ENCODE assay signal across 18 cellular contexts in the genomic region with DNA sequence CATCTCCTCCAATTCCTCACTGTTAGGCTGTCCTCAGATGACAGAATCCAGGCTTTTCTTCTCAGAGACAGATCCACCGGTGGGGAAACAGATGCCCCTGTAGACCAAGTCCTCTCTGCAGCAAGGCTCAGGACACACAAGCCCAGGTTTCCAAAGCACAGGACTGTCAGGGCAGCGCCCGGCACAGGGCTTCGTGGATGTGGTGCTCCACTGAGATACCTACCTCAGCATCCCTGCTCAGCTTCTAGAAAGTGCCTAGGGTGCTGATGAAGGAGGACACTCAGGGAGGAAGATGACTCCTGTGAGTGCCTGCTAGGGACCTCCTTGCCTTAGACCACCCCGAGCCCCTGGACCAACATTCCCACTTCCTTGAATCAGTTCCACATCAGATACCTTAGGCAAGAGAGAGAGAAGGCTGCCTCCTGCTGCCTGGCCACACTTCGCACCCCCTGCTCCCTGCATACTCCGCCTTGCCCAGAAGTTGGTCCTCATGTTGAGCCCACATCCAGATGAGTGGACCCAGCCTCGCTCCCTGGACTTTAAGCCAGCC. TPM values are rescaled to one million over a fixed set of nuclear protein-coding genes. Genes with fewer than 3 reads are reported as not detected.
A peak's percentile ranks its signal among the peaks of the same experiment; 100 is the strongest.
DNase-seq lines count a peak whose midpoint lies in the region; ATAC-seq, FAIRE-seq and TF ChIP-seq lines count a peak whose summit lies in the region.
"Had no signal": no experiment of that assay in that cellular context is flagged by ENCODE, and none has a peak within 500 bp of the region (broad histone marks: within the 10 kb centered on the region; RNA-seq: fewer than 3 reads in every experiment).

No MANE protein-coding gene starts in this region.

- H2AFZ ChIP-seq in IMR-90 (replicated peaks; ENCODE audit: low read length, poor library complexity), result no peak overlapping the region
- H2AFZ ChIP-seq in H1 (ENCODE audit: low read length), result no peak overlapping the region

- no peak for TF ChIP-seq POLR2A in A549 (IDR thresholded peaks at IDR 0.05; ENCODE audit: low read length)
- no peak for TF ChIP-seq POLR2A in IMR-90 (IDR thresholded peaks at IDR 0.05; ENCODE audit: low read depth, low read length)
- TF ChIP-seq POLR2A in H1 (IDR thresholded peaks at IDR 0.05; ENCODE audit: control extremely low read depth in 1 of 2, low read depth in 2 of 2, low read length in 2 of 2), result no peak
- TF ChIP-seq POLR2A in spleen (IDR thresholded peaks at IDR 0.05), result no peak

- CTCF ChIA-PET in A549 (lab: Yijun Ruan, JAX), result interaction anchor here (0.7 to 4.1 kb wide), 10 partner anchors 8 to 314 kb away, joined by 3 to 24 read pairs (median 10); a partner anchor contains a TSS
- CTCF ChIA-PET in IMR-90 (lab: Yijun Ruan, JAX), result no interaction called here
- CTCF ChIA-PET in H1 (lab: Charles Lee; ENCODE audit: partially characterized antibody), result interaction anchor here (0.7 to 14.6 kb wide), 15 partner anchors 12 to 346 kb away, joined by 3 to 132 read pairs (median 6); a partner anchor contains a TSS

- POLR2A ChIA-PET in A549 (lab: Yijun Ruan, JAX), result no interaction called here
- POLR2A ChIA-PET in IMR-90 (lab: Charles Lee; ENCODE audit: unreplicated experiment), result no interaction called here
- POLR2A ChIA-PET in H1 (lab: Charles Lee; ENCODE audit: partially characterized antibody), result no interaction called here

- H3K79me1 ChIP-seq in IMR-90 (ENCODE audit: low read depth in 1 of 2, low read length in 2 of 2) (no peaks in the 10 kb centered on the region), H1 (ENCODE audit: low read depth, low read length) (no peaks in the 10 kb centered on the region)

- H4K8ac ChIP-seq in IMR-90 (ENCODE audit: low read depth in 2 of 2, low read length in 2 of 2) (no peak overlapping the region), H1 (ENCODE audit: extremely low read depth, insufficient read depth, low read length) (no peak overlapping the region; the same call in 1 of the 2 replicates)

- H4K20me1 ChIP-seq in IMR-90 (ENCODE audit: insufficient read depth, low read length), result no peaks in the 10 kb centered on the region
- no peaks in the 10 kb centered on the region for H4K20me1 ChIP-seq in H1 (replicated peaks in 1 of 2; ENCODE audit: control insufficient read depth in 1 of 2, insufficient read depth in 2 of 2, low read length in 2 of 2)
- H4K20me1 ChIP-seq: BLaER1 had no signal

- peak overlapping the region; percentile 14; the same call in 1 of the 2 replicates for H2BK12ac ChIP-seq in H1 (ENCODE audit: low read depth, low read length)

- H3K23me2 ChIP-seq in H1 (ENCODE audit: low read depth, low read length), result no peaks in the 10 kb centered on the region

- peak overlapping the region; percentile 82 for H2AK9ac ChIP-seq in IMR-90 (replicated peaks; ENCODE audit: low read depth, low read length, poor library complexity)

- H3K23ac ChIP-seq in IMR-90 (ENCODE audit: low read depth, low read length) (no peak overlapping the region), H1 (ENCODE audit: insufficient read length) (no peak overlapping the region)

- H3K79me2 ChIP-seq in H1 (ENCODE audit: control insufficient read depth in 1 of 2, insufficient read depth in 2 of 2, low read length in 2 of 2), result no peaks in the 10 kb centered on the region

- H3K4me3 ChIP-seq in A549 (no peak overlapping the region), IMR-90 (ENCODE audit: insufficient read depth, low read depth, low read length) (no peak overlapping the region), H1 (ENCODE audit: extremely low read depth in 1 of 4, insufficient read depth in 2 of 4, low read depth in 3 of 4, low read length in 4 of 4) (no peak overlapping the region), spleen (no peak overlapping the region)
- H3K4me3 ChIP-seq: BLaER1 had no signal

- dilution Hi-C loops in IMR-90 (cut with HindIII; ENCODE audit: low sequenced_read_pairs, unreplicated experiment), result no loop called here

- DNase-seq in A549 (ENCODE audit: low read depth in 1 of 2, low spot score in 1 of 2) (no peak), IMR-90 (no peak), H1 (ENCODE audit: low read depth in 1 of 2, low spot score in 2 of 2) (no peak), spleen (peak; percentile 67), retina (no peak)
- DNase-seq in activated CD4-positive, alpha-beta T cell treated with anti-CD3 and anti-CD28 coated beads for 1 hour, result no peak
- DNase-seq: Calu3; CD4-positive, alpha-beta T cell; DMS 273 treated with DMSO at 0.1 percent for 48 hours; HCEC 1CT; HFFc6 had no signal

- BruUV-seq in IMR-90 (replicated peaks; lab: Mats Ljungman, UMichigan), result no TSS peak

- H2BK120ac ChIP-seq in IMR-90 (ENCODE audit: low read depth, low read length) (no peak overlapping the region), H1 (replicated peaks; ENCODE audit: low read depth, low read length) (no peak overlapping the region)

- no peak overlapping the region for H4K91ac ChIP-seq in IMR-90 (ENCODE audit: insufficient read depth, low read depth, low read length)
- H4K91ac ChIP-seq in H1 (replicated peaks; ENCODE audit: insufficient read length, low read length), result no peak overlapping the region

- H3K4ac ChIP-seq in IMR-90 (ENCODE audit: low read depth, low read length), result no peak overlapping the region
- no peak overlapping the region for H3K4ac ChIP-seq in H1 (replicated peaks; ENCODE audit: insufficient read length, low read depth, low read length)

- H3K56ac ChIP-seq in IMR-90 (ENCODE audit: extremely low read depth, insufficient read depth, low read length) (no peak overlapping the region), H1 (replicated peaks; ENCODE audit: insufficient read length, low read depth, low read length) (no peak overlapping the region)

- intact Hi-C loops in IMR-90 (cut with micrococcal nuclease), result no loop called here
- intact Hi-C loops in spleen (cut with DNase I; ENCODE audit: low total_unique reads), result no loop called here

- peaks cover 14% of the 10 kb centered on the region for H3K27me3 ChIP-seq in IMR-90 (ENCODE audit: control insufficient read depth, insufficient read depth, low read length)
- H3K27me3 ChIP-seq in H1 (replicated peaks in 1 of 4; ENCODE audit: control insufficient read depth in 3 of 4, extremely low read depth in 1 of 4, insufficient read depth in 3 of 4, low read length in 3 of 4), result no peaks in the 10 kb centered on the region
- peaks cover 0 to 48% (median 0%) of the 10 kb centered on the region in 7 donors for H3K27me3 ChIP-seq in spleen (replicated peaks in 1 of 7)
- H3K27me3 ChIP-seq: BLaER1 had no signal

- H2BK5ac ChIP-seq in IMR-90 (ENCODE audit: low read depth, low read length, poor library complexity, severe bottlenecking) (no peak overlapping the region), H1 (ENCODE audit: low read depth, low read length) (no peak overlapping the region)

- TF ChIP-seq CTCF in A549 (IDR thresholded peaks at IDR 0.05) (no peak), IMR-90 (conservative IDR thresholded peaks at IDR 0.05; ENCODE audit: low read depth, low read length) (no peak), H1 (IDR thresholded peaks at IDR 0.05; ENCODE audit: control extremely low read depth in 1 of 3, insufficient read depth in 1 of 3, low read depth in 1 of 3, low read length in 3 of 3) (no peak), spleen (IDR thresholded peaks at IDR 0.05 in 8 of 11, conservative IDR thresholded peaks at IDR 0.05 in 3 of 11) (no peak)

- TF ChIP-seq RAD21 in A549 (conservative IDR thresholded peaks at IDR 0.05 in 1 of 2, IDR thresholded peaks at IDR 0.05 in 1 of 2) (no peak), IMR-90 (IDR thresholded peaks at IDR 0.05; ENCODE audit: low read length) (no peak), H1 (IDR thresholded peaks at IDR 0.05 in 1 of 2, conservative IDR thresholded peaks at IDR 0.05 in 1 of 2; ENCODE audit: low read depth in 2 of 2, low read length in 2 of 2) (no peak)

- H4K5ac ChIP-seq in IMR-90 (ENCODE audit: low read depth, low read length), result no peak overlapping the region
- H4K5ac ChIP-seq in H1 (ENCODE audit: insufficient read length, low read depth, low read length), result no peak overlapping the region

- no peak overlapping the region for H3K4me2 ChIP-seq in A549
- H3K4me2 ChIP-seq in IMR-90 (ENCODE audit: low read depth, low read length), result no peak overlapping the region
- no peak overlapping the region for H3K4me2 ChIP-seq in H1 (ENCODE audit: insufficient read depth in 1 of 2, low read depth in 2 of 2, low read length in 2 of 2)

- H3K14ac ChIP-seq in IMR-90 (replicated peaks; ENCODE audit: low read depth, low read length) (no peak overlapping the region), H1 (ENCODE audit: insufficient read length) (no peak overlapping the region)

- H2BK15ac ChIP-seq in IMR-90 (ENCODE audit: low read depth, low read length) (no peak overlapping the region), H1 (ENCODE audit: low read length) (no peak overlapping the region)

- H3K4me1 ChIP-seq in A549, result no peaks in the 10 kb centered on the region
- H3K4me1 ChIP-seq in IMR-90 (ENCODE audit: control insufficient read depth, insufficient read depth, low read length), result peaks cover 1% of the 10 kb centered on the region; the same call in 1 of the 2 replicates
- H3K4me1 ChIP-seq in H1 (replicated peaks in 1 of 4; ENCODE audit: control insufficient read depth in 3 of 4, insufficient read depth in 4 of 4, low read length in 3 of 4), result peaks cover 0 to 3% (median under 1%) of the 10 kb centered on the region in 4 experiments; a peak in 3 of 7 replicates
- H3K4me1 ChIP-seq in spleen, result peaks cover 0 to 6% (median 2%) of the 10 kb centered on the region in 6 donors

- H3K9me1 ChIP-seq in IMR-90 (ENCODE audit: insufficient read depth, low read length), result no peaks in the 10 kb centered on the region

- peak; percentile 10 to 45; a peak in 4 of 6 replicates for ATAC-seq in A549
- ATAC-seq in IMR-90 (ENCODE audit: low read depth), result no peak
- ATAC-seq in HG02588 (IDR thresholded peaks at IDR 0.05; ENCODE audit: unreplicated experiment), result no peak
- no peak for ATAC-seq in esophagus mucosa

- H3K9me3 ChIP-seq in A549 (no peaks in the 10 kb centered on the region), IMR-90 (ENCODE audit: control insufficient read depth, insufficient read depth, low read length) (no peaks in the 10 kb centered on the region), H1 (ENCODE audit: insufficient read depth in 2 of 2, low read depth in 1 of 2, low read length in 1 of 2) (no peaks in the 10 kb centered on the region), spleen (no peaks in the 10 kb centered on the region)
- H3K9me3 ChIP-seq: BLaER1 had no signal

- TF ChIP-seq EP300 in A549 (IDR thresholded peaks at IDR 0.05), result no peak
- no peak for TF ChIP-seq EP300 in H1 (IDR thresholded peaks at IDR 0.05; ENCODE audit: borderline replicate concordance in 1 of 2, low read depth in 2 of 2, low read length in 2 of 2)

- H3K36me3 ChIP-seq in IMR-90 (ENCODE audit: control insufficient read depth, insufficient read depth, low read length), result no peaks in the 10 kb centered on the region
- no peaks in the 10 kb centered on the region for H3K36me3 ChIP-seq in H1 (ENCODE audit: control insufficient read depth in 2 of 4, insufficient read depth in 4 of 4, low read length in 3 of 4)
- H3K36me3 ChIP-seq in spleen, result no peaks in the 10 kb centered on the region
- H3K36me3 ChIP-seq: BLaER1 had no signal

- in situ Hi-C loops in IMR-90 (cut with MboI; ENCODE audit: low sequenced_read_pairs), result no loop called here

- H3K9ac ChIP-seq in IMR-90 (ENCODE audit: low read depth, low read length), result no peak overlapping the region
- no peak overlapping the region for H3K9ac ChIP-seq in H1 (replicated peaks in 1 of 4; ENCODE audit: extremely low read depth in 1 of 4, low read depth in 3 of 4, low read length in 3 of 4)
- H3K9ac ChIP-seq: BLaER1 had no signal

- WGBS in A549 (ENCODE audit: missing lambda C conversion rate), result 66% methylated on average over 8 of the region's 8 CpGs
- WGBS in IMR-90 (ENCODE audit: extremely low coverage in 2 of 2, insufficient read length in 1 of 2), 2 experiments, result 83% methylated on average over 4 of the region's 8 CpGs; no CpG with 5 or more reads in 1 of the 2 experiments
- 91% methylated on average over 8 of the region's 8 CpGs; no CpG with 5 or more reads in 1 of the 2 experiments for WGBS in H1 (ENCODE audit: extremely low coverage in 1 of 2, insufficient coverage in 1 of 2, insufficient read length in 1 of 2, insufficient replicate concordance in 2 of 2, low coverage in 1 of 2, low lambda C conversion rate in 2 of 2, missing lambda C conversion rate in 1 of 2), 2 experiments
- whole genome bisulfite sequencing in spleen, 5 donors, result 86 to 93% (median 88%) methylated on average over 8 of the region's 8 CpGs

- H3K18ac ChIP-seq in IMR-90 (ENCODE audit: low read depth, low read length) (no peak overlapping the region), H1 (ENCODE audit: extremely low read depth, low read length) (no peak overlapping the region)

- FAIRE-seq in A549 (lab: Jason Lieb, UNC) (no peak), H1 (lab: Jason Lieb, UNC) (no peak)
- FAIRE-seq: A204.1 had no signal

- H3K27ac ChIP-seq in A549 (no peak overlapping the region), IMR-90 (ENCODE audit: insufficient read depth, low read length) (no peak overlapping the region), H1 (ENCODE audit: low read depth, low read length) (no peak overlapping the region), spleen (no peak overlapping the region)
- H3K27ac ChIP-seq: BLaER1 had no signal

- H2BK20ac ChIP-seq in IMR-90 (ENCODE audit: low read depth, low read length) (no peak overlapping the region), H1 (ENCODE audit: low read length) (no peak overlapping the region)

- H2AK5ac ChIP-seq in IMR-90 (ENCODE audit: low read depth, low read length) (no peak overlapping the region), H1 (ENCODE audit: low read depth, low read length) (no peak overlapping the region)

RNA-seq across cellular contexts. Expression of a gene that starts 8.9 kb away (rescaled TPM):
- polyA plus RNA-seq in A549 (2011; rRNA removed), result not detected in 2 replicates
- polyA plus RNA-seq in A549 (2012; cell fraction: cytosol; rRNA removed), result not detected in 2 replicates
- not detected in 2 replicates for polyA plus RNA-seq in A549 (2012; cell fraction: nucleus; rRNA removed)
- not detected in 3 replicates for polyA plus RNA-seq in A549 (2017; fragmentation: RNase III; extraction: RNeasy Plus Mini Kit Qiagen cat#74134 plus additional on column Dnase treatment)
- polyA minus RNA-seq in A549 (2011; rRNA and poly(A)+ RNA removed), result not detected in 2 replicates
- not detected in 2 replicates for total RNA-seq in IMR-90 (2012; rRNA removed)
- not detected in 2 replicates for polyA plus RNA-seq in IMR-90 (2012; rRNA removed)
- not detected in 2 replicates for polyA plus RNA-seq in IMR-90 (2012; cell fraction: cytosol; rRNA removed)
- not detected in 2 replicates for polyA plus RNA-seq in IMR-90 (2012; cell fraction: nucleus; rRNA removed; ENCODE audit: low replicate concordance)
- total RNA-seq in H1 (2021; fragmentation: NEBNext Ultra II Directional; extraction: Animal tissue kit (Norgen Biotek cat#: 25700)), result not detected in 2 replicates
- polyA plus RNA-seq in H1 (2011; rRNA removed), result not detected in 2 replicates
- not detected for polyA plus RNA-seq in H1 (2011; cell fraction: cytosol; rRNA removed)
- polyA plus RNA-seq in H1 (2011; cell fraction: nucleus; rRNA removed), result not detected
- 0.05 to 0.07 TPM (median 0.07 TPM) in 3 of 4 replicates, not detected in the other for polyA plus RNA-seq in H1 (2012, experiment 1 of 2)
- polyA plus RNA-seq in H1 (2012, experiment 2 of 2), result not detected
- not detected for polyA plus RNA-seq in H1 (2013, experiment 1 of 2)
- polyA plus RNA-seq in H1 (2013, experiment 2 of 2), result not detected
- not detected in 2 replicates for polyA minus RNA-seq in H1 (2011; rRNA and poly(A)+ RNA removed)
- polyA minus RNA-seq in H1 (2011; cell fraction: cytosol; rRNA and poly(A)+ RNA removed), result not detected
- not detected for polyA minus RNA-seq in H1 (2011; cell fraction: nucleus; rRNA and poly(A)+ RNA removed)
- not detected for total RNA-seq in spleen
- polyA plus RNA-seq in spleen, result not detected
- total RNA-seq in esophagus mucosa, result not detected
- total RNA-seq: Calu3; CD4-positive, alpha-beta T cell; Daoy; H4; HFFc6 had no signal
- polyA plus RNA-seq: IgD-negative memory B cell had no signal

RNA-seq across cellular contexts. Expression of a gene that starts 17.0 kb away (rescaled TPM):
- polyA plus RNA-seq in A549 (2011; rRNA removed) (not detected in 2 replicates), A549 (2017; fragmentation: RNase III; extraction: RNeasy Plus Mini Kit Qiagen cat#74134 plus additional on column Dnase treatment) (not detected in 3 replicates), IMR-90 (2012; rRNA removed) (0.04 TPM in 1 of 2 replicates, not detected in the other), H1 (2011; rRNA removed) (not detected in 2 replicates), spleen (not detected)
- not detected in 2 replicates for polyA plus RNA-seq in A549 (2012; cell fraction: cytosol; rRNA removed)
- polyA plus RNA-seq in A549 (2012; cell fraction: nucleus; rRNA removed), result not detected in 2 replicates
- not detected in 2 replicates for polyA minus RNA-seq in A549 (2011; rRNA and poly(A)+ RNA removed)
- total RNA-seq in IMR-90 (2012; rRNA removed) (under 0.01 TPM in 1 of 2 replicates, not detected in the other), spleen (not detected), esophagus mucosa (not detected)
- not detected in 2 replicates for polyA plus RNA-seq in IMR-90 (2012; cell fraction: cytosol; rRNA removed)
- not detected in 2 replicates for polyA plus RNA-seq in IMR-90 (2012; cell fraction: nucleus; rRNA removed; ENCODE audit: low replicate concordance)
- not detected in 2 replicates for total RNA-seq in H1 (2021; fragmentation: NEBNext Ultra II Directional; extraction: Animal tissue kit (Norgen Biotek cat#: 25700))
- polyA plus RNA-seq in H1 (2011; cell fraction: cytosol; rRNA removed), result not detected
- not detected for polyA plus RNA-seq in H1 (2011; cell fraction: nucleus; rRNA removed)
- not detected in 4 replicates for polyA plus RNA-seq in H1 (2012, experiment 1 of 2)
- not detected for polyA plus RNA-seq in H1 (2012, experiment 2 of 2)
- polyA plus RNA-seq in H1 (2013, experiment 1 of 2), result not detected
- polyA plus RNA-seq in H1 (2013, experiment 2 of 2), result not detected
- polyA minus RNA-seq in H1 (2011; rRNA and poly(A)+ RNA removed), result not detected in 2 replicates
- not detected for polyA minus RNA-seq in H1 (2011; cell fraction: cytosol; rRNA and poly(A)+ RNA removed)
- polyA minus RNA-seq in H1 (2011; cell fraction: nucleus; rRNA and poly(A)+ RNA removed), result not detected
- total RNA-seq: Calu3; CD4-positive, alpha-beta T cell; Daoy; H4; HFFc6 had no signal
- polyA plus RNA-seq: IgD-negative memory B cell had no signal

RNA-seq across cellular contexts. Expression of a gene that starts 39.3 kb away (rescaled TPM):
- polyA plus RNA-seq in A549 (2011; rRNA removed), result not detected in 2 replicates
- polyA plus RNA-seq in A549 (2012; cell fraction: cytosol; rRNA removed), result 0.01 TPM in 2 replicates
- 0.06 TPM in 1 of 2 replicates, not detected in the other for polyA plus RNA-seq in A549 (2012; cell fraction: nucleus; rRNA removed)
- 0.04 to 0.10 TPM (median 0.09 TPM) in 3 replicates for polyA plus RNA-seq in A549 (2017; fragmentation: RNase III; extraction: RNeasy Plus Mini Kit Qiagen cat#74134 plus additional on column Dnase treatment)
- polyA minus RNA-seq in A549 (2011; rRNA and poly(A)+ RNA removed), result not detected in 2 replicates
- not detected in 2 replicates for total RNA-seq in IMR-90 (2012; rRNA removed)
- 0.26 and 0.34 TPM in 2 replicates for polyA plus RNA-seq in IMR-90 (2012; rRNA removed)
- polyA plus RNA-seq in IMR-90 (2012; cell fraction: cytosol; rRNA removed), result 0.10 and 0.12 TPM in 2 replicates
- 0.16 TPM in 1 of 2 replicates, not detected in the other for polyA plus RNA-seq in IMR-90 (2012; cell fraction: nucleus; rRNA removed; ENCODE audit: low replicate concordance)
- total RNA-seq in H1 (2021; fragmentation: NEBNext Ultra II Directional; extraction: Animal tissue kit (Norgen Biotek cat#: 25700)), result 0.19 and 0.25 TPM in 2 replicates
- polyA plus RNA-seq in H1 (2011; rRNA removed), result 0.27 and 0.32 TPM in 2 replicates
- 0.08 TPM for polyA plus RNA-seq in H1 (2011; cell fraction: cytosol; rRNA removed)
- polyA plus RNA-seq in H1 (2011; cell fraction: nucleus; rRNA removed), result 0.21 TPM
- 0.14 to 0.24 TPM (median 0.20 TPM) in 4 replicates for polyA plus RNA-seq in H1 (2012, experiment 1 of 2)
- polyA plus RNA-seq in H1 (2012, experiment 2 of 2), result 0.26 TPM
- 0.28 TPM for polyA plus RNA-seq in H1 (2013, experiment 1 of 2)
- polyA plus RNA-seq in H1 (2013, experiment 2 of 2), result 0.24 TPM
- polyA minus RNA-seq in H1 (2011; rRNA and poly(A)+ RNA removed), result 0.10 TPM in 1 of 2 replicates, not detected in the other
- polyA minus RNA-seq in H1 (2011; cell fraction: cytosol; rRNA and poly(A)+ RNA removed), result not detected
- polyA minus RNA-seq in H1 (2011; cell fraction: nucleus; rRNA and poly(A)+ RNA removed), result not detected
- total RNA-seq in spleen, result under 1 TPM in 4 of 7 donors, not detected in 3; 0.19 to 0.30 (median 0.21) TPM
- polyA plus RNA-seq in spleen, result under 1 TPM; 0.02 to 0.35 (median 0.12) TPM
- not detected for total RNA-seq in esophagus mucosa
- total RNA-seq: Calu3, H4, HFFc6 had no signal
- polyA plus RNA-seq: IgD-negative memory B cell had no signal

RNA-seq across cellular contexts. Expression of a gene that starts 44.8 kb away (rescaled TPM):
- polyA plus RNA-seq in A549 (2011; rRNA removed) (4.0 and 4.6 TPM in 2 replicates), A549 (2017; fragmentation: RNase III; extraction: RNeasy Plus Mini Kit Qiagen cat#74134 plus additional on column Dnase treatment) (6.8 to 8.3 TPM (median 6.9 TPM) in 3 replicates), IMR-90 (2012; rRNA removed) (0.14 TPM in 2 replicates), H1 (2011; rRNA removed) (9.6 and 11.4 TPM in 2 replicates), spleen (under 1 TPM in 1 of 3 donors, not detected in 2; 0.02 TPM)
- 5.1 and 6.7 TPM in 2 replicates for polyA plus RNA-seq in A549 (2012; cell fraction: cytosol; rRNA removed)
- polyA plus RNA-seq in A549 (2012; cell fraction: nucleus; rRNA removed), result 6.5 and 6.7 TPM in 2 replicates
- polyA minus RNA-seq in A549 (2011; rRNA and poly(A)+ RNA removed), result 6.4 and 6.5 TPM in 2 replicates
- total RNA-seq in IMR-90 (2012; rRNA removed) (under 0.01 TPM in 2 replicates), spleen (under 1 TPM in 3 of 7 donors, not detected in 4; 0.09 to 0.26 (median 0.13) TPM), esophagus mucosa (0.60 TPM)
- 0.11 and 0.22 TPM in 2 replicates for polyA plus RNA-seq in IMR-90 (2012; cell fraction: cytosol; rRNA removed)
- 0.07 and 0.10 TPM in 2 replicates for polyA plus RNA-seq in IMR-90 (2012; cell fraction: nucleus; rRNA removed; ENCODE audit: low replicate concordance)
- 7.7 and 7.9 TPM in 2 replicates for total RNA-seq in H1 (2021; fragmentation: NEBNext Ultra II Directional; extraction: Animal tissue kit (Norgen Biotek cat#: 25700))
- 6.7 TPM for polyA plus RNA-seq in H1 (2011; cell fraction: cytosol; rRNA removed)
- polyA plus RNA-seq in H1 (2011; cell fraction: nucleus; rRNA removed), result 8.6 TPM
- 7.5 to 8.5 TPM (median 8.1 TPM) in 4 replicates for polyA plus RNA-seq in H1 (2012, experiment 1 of 2)
- 8.3 TPM for polyA plus RNA-seq in H1 (2012, experiment 2 of 2)
- 4.2 TPM for polyA plus RNA-seq in H1 (2013, experiment 1 of 2)
- polyA plus RNA-seq in H1 (2013, experiment 2 of 2), result 4.4 TPM
- polyA minus RNA-seq in H1 (2011; rRNA and poly(A)+ RNA removed), result 12.5 and 12.9 TPM in 2 replicates
- polyA minus RNA-seq in H1 (2011; cell fraction: cytosol; rRNA and poly(A)+ RNA removed), result 4.0 TPM
- 8.1 TPM for polyA minus RNA-seq in H1 (2011; cell fraction: nucleus; rRNA and poly(A)+ RNA removed)
- total RNA-seq: CD4-positive, alpha-beta T cell had no signal
- polyA plus RNA-seq: IgD-negative memory B cell had no signal

Comparison
In these comparisons a context has a peak if more than half of its experiments do, and no peak if none do; other contexts are left out.
1. ATAC-seq: peak in A549 (2 of 2); none in IMR-90 (single experiment), HG02588 (single experiment) and esophagus mucosa (single experiment).